13 cellular contexts compared by ENCODE assay signal in the genomic region with DNA sequence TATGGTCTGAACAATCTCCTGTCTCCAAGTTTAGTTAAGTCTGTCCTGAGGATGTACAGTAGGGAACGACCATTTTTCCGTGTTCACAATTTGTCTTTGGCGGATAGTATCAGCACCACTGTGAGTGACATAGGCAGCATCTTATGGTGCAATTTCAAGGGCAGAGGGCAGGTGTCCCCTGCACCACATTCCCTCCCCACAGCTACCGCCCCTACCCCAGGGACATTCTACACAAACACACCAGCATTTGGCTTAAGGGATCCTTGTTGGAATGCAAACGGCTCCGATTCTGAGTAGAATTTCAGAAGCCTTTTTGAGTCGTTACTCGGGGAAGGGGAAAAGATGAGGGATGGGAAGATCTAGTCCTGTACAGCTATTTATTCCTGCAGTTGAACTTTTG. TPM values are rescaled to one million over a fixed set of nuclear protein-coding genes. Genes with fewer than 3 reads are reported as not detected.
DNase-seq lines count a peak whose midpoint lies in the region; ATAC-seq and TF ChIP-seq lines count a peak whose summit lies in the region.
"Had no signal": no experiment of that assay in that cellular context is flagged by ENCODE, and none has a peak within 500 bp of the region (broad histone marks: within the 10 kb centered on the region; RNA-seq: fewer than 3 reads in every experiment).

No MANE protein-coding gene starts in this region.

- no peak for TF ChIP-seq POLR2A in right lobe of liver (IDR thresholded peaks at IDR 0.05)

- H3K36me3 ChIP-seq in H7 (replicated peaks; ENCODE audit: control insufficient read depth, insufficient read depth, low read length) (no peaks in the 10 kb centered on the region), colonic mucosa (no peaks in the 10 kb centered on the region), right lobe of liver (no peaks in the 10 kb centered on the region), subcutaneous abdominal adipose tissue (ENCODE audit: control insufficient read depth in 5 of 5, insufficient read depth in 5 of 5, low read length in 5 of 5) (peaks cover 0 to 2% (median 0%) of the 10 kb centered on the region in 5 donors)

- no peaks in the 10 kb centered on the region for H3K27me3 ChIP-seq in H7 (ENCODE audit: control insufficient read depth, insufficient read depth, low read length)
- no peaks in the 10 kb centered on the region for H3K27me3 ChIP-seq in colonic mucosa
- no peaks in the 10 kb centered on the region for H3K27me3 ChIP-seq in right lobe of liver
- no peaks in the 10 kb centered on the region for H3K27me3 ChIP-seq in subcutaneous abdominal adipose tissue (ENCODE audit: control insufficient read depth in 5 of 5, insufficient read depth in 4 of 5, low read length in 5 of 5)

- H3K4me3 ChIP-seq in H7 (ENCODE audit: insufficient read depth, low read depth, low read length): no peak overlapping the region
- no peak overlapping the region for H3K4me3 ChIP-seq in colonic mucosa
- no peak overlapping the region for H3K4me3 ChIP-seq in right lobe of liver
- no peak overlapping the region for H3K4me3 ChIP-seq in subcutaneous abdominal adipose tissue (ENCODE audit: low read depth in 1 of 5, low read length in 5 of 5)

- H3K9me3 ChIP-seq in colonic mucosa (no peaks in the 10 kb centered on the region), right lobe of liver (no peaks in the 10 kb centered on the region), subcutaneous abdominal adipose tissue (ENCODE audit: control insufficient read depth in 5 of 5, low read length in 5 of 5) (no peaks in the 10 kb centered on the region)

- DNase-seq in H7 (peak; percentile 56), colonic mucosa (no peak), right lobe of liver (no peak), ACHN (no peak), GF-D8 (lab: John Stamatoyannopoulos, UW) (no peak)
- DNase-seq: CD4-positive, CD25-positive, alpha-beta regulatory T cell; EL; NCI-H1930; NCI-H526 treated with DMSO at 0.1 percent for 48 hours; NK-92 treated with Interleukin-12 subunit alpha and Interleukin-12 subunit beta, amount 100 ng/mL, for 24 hours; SIG-M5 had no signal

- in situ Hi-C loops in ACHN (cut with HindIII; ENCODE audit: low pct_ligation_motif_present, low pct_unique_long_range_greater_than_20kb, low sequenced_read_pairs): no loop called here

- intact Hi-C loops in colonic mucosa (cut with DNase I) (no loop called here), right lobe of liver (cut with DNase I) (no loop called here)

- peak overlapping the region in 1 of 2 donors; percentile 2 for H3K9ac ChIP-seq in colonic mucosa (ENCODE audit: low read depth in 2 of 2, low read length in 2 of 2)
- H3K9ac ChIP-seq in subcutaneous abdominal adipose tissue (ENCODE audit: low read length in 5 of 5): no peak overlapping the region

- ATAC-seq in right lobe of liver (peak in 1 of 4 donors; percentile 13), HG03354 (IDR thresholded peaks at IDR 0.05; ENCODE audit: poor library complexity, severe bottlenecking, unreplicated experiment) (no peak)

- peak overlapping the region; percentile 31 for H3K27ac ChIP-seq in colonic mucosa
- peak overlapping the region in 2 of 3 donors; percentile 89 to 91 for H3K27ac ChIP-seq in right lobe of liver
- H3K27ac ChIP-seq in subcutaneous abdominal adipose tissue (ENCODE audit: low read depth, low read length): peak overlapping the region; percentile 76

- 60% methylated on average over 8 of the region's 8 CpGs for WGBS in right lobe of liver (ENCODE audit: insufficient coverage, low coverage, low lambda C conversion rate, missing lambda C conversion rate)

- H3K4me1 ChIP-seq in colonic mucosa (peaks cover 4% of the 10 kb centered on the region), right lobe of liver (peaks cover 3 to 66% (median 31%) of the 10 kb centered on the region in 4 donors), subcutaneous abdominal adipose tissue (ENCODE audit: control insufficient read depth in 5 of 5, insufficient read depth in 5 of 5, low read length in 5 of 5) (peaks cover 4 to 54% (median 49%) of the 10 kb centered on the region in 5 donors)

- TF ChIP-seq CTCF in colonic mucosa (IDR thresholded peaks at IDR 0.05) (no peak), right lobe of liver (IDR thresholded peaks at IDR 0.05) (no peak)

RNA-seq across cellular contexts. Expression of a gene that starts 25.1 kb away (rescaled TPM):
- 39.7 and 68.8 TPM in 2 replicates for total RNA-seq in H7 (2014; rRNA removed; shearing (Covaris generic))
- total RNA-seq in colonic mucosa (10 to 100 TPM; 49.3 to 53.7 TPM), right lobe of liver (10 to 100 TPM; 27.6 to 47.9 (median 30.3) TPM)

Comparison
In these comparisons a context has a peak if more than half of its experiments do, and no peak if none do; other contexts are left out.
1. H3K27ac ChIP-seq: peak in every context shown above with its lines; median percentile 90 in right lobe of liver; 76 in subcutaneous abdominal adipose tissue; 31 in colonic mucosa.